In genomic region chr7:17152698-17153097, GRCh38 we compare ENCODE assay signal across 9 cellular contexts.
DNase-seq lines count a peak whose midpoint lies in the region; ATAC-seq lines count a peak whose summit lies in the region.
"Had no signal": no experiment of that assay in that cellular context is flagged by ENCODE, and none has a peak within 500 bp of the region (broad histone marks: within the 10 kb centered on the region; RNA-seq: fewer than 3 reads in every experiment).

No MANE protein-coding gene starts in this region.

- DNase-seq in MV-4-11 (lab: John Stamatoyannopoulos, UW) (peak; percentile 98), DMS153 (lab: John Stamatoyannopoulos, UW) (no peak), NCI-H1105 (lab: John Stamatoyannopoulos, UW) (no peak), EL (no peak)
- DNase-seq in naive thymus-derived CD4-positive, alpha-beta T cell: no peak

- intact Hi-C loops in naive thymus-derived CD4-positive, alpha-beta T cell (cut with micrococcal nuclease): no loop called here

- H3K4me3 ChIP-seq in naive thymus-derived CD4-positive, alpha-beta T cell (ENCODE audit: low read length): no peak overlapping the region
- H3K4me3 ChIP-seq: esophagus muscularis mucosa had no signal

- H3K4me1 Mint-ChIP-seq in naive thymus-derived CD4-positive, alpha-beta T cell: peaks cover 0 to 38% (median 3%) of the 10 kb centered on the region in 7 donors

- H3K36me3 ChIP-seq in naive thymus-derived CD4-positive, alpha-beta T cell (ENCODE audit: control insufficient read depth in 2 of 3, insufficient read depth in 3 of 3, low read length in 3 of 3): no peaks in the 10 kb centered on the region
- H3K36me3 ChIP-seq: esophagus muscularis mucosa had no signal

- no peaks in the 10 kb centered on the region for H3K4me1 ChIP-seq in naive thymus-derived CD4-positive, alpha-beta T cell (ENCODE audit: control insufficient read depth in 2 of 2, insufficient read depth in 2 of 2, low read length in 2 of 2)
- H3K4me1 ChIP-seq: esophagus muscularis mucosa had no signal

- no peak overlapping the region for H3K27ac ChIP-seq in naive thymus-derived CD4-positive, alpha-beta T cell (ENCODE audit: low read depth, low read length)
- H3K27ac ChIP-seq: esophagus muscularis mucosa had no signal

- POLR2A ChIA-PET in naive thymus-derived CD4-positive, alpha-beta T cell (lab: Charles Lee): no interaction called here

- peaks cover 0 to 8% (median 0%) of the 10 kb centered on the region in 11 donors for H3K9me3 Mint-ChIP-seq in naive thymus-derived CD4-positive, alpha-beta T cell

- peak overlapping the region in 1 of 9 donors; percentile 34 for H3K27ac Mint-ChIP-seq in naive thymus-derived CD4-positive, alpha-beta T cell

- H3K36me3 Mint-ChIP-seq in naive thymus-derived CD4-positive, alpha-beta T cell: peaks cover 0 to 18% (median 0%) of the 10 kb centered on the region in 5 donors

- H3K9me3 ChIP-seq in naive thymus-derived CD4-positive, alpha-beta T cell (ENCODE audit: control insufficient read depth in 2 of 3, low read length in 3 of 3): no peaks in the 10 kb centered on the region
- H3K9me3 ChIP-seq: esophagus muscularis mucosa had no signal

- CTCF ChIA-PET in naive thymus-derived CD4-positive, alpha-beta T cell (lab: Charles Lee): no interaction called here

- ATAC-seq in GM18868 (IDR thresholded peaks at IDR 0.05; ENCODE audit: unreplicated experiment) (peak; percentile 74), HG02642 (IDR thresholded peaks at IDR 0.05; ENCODE audit: poor library complexity, unreplicated experiment) (peak; percentile 61)
- peak; percentile 84 for ATAC-seq in naive thymus-derived CD4-positive, alpha-beta T cell
- ATAC-seq: SK-N-SH treated with all-trans-retinoic acid at 6 μM for 48 hours had no signal

- H3K27me3 ChIP-seq in naive thymus-derived CD4-positive, alpha-beta T cell (ENCODE audit: control insufficient read depth in 2 of 2, insufficient read depth in 2 of 2, low read length in 2 of 2): no peaks in the 10 kb centered on the region
- H3K27me3 ChIP-seq: esophagus muscularis mucosa had no signal

- no peak overlapping the region for H3K4me3 Mint-ChIP-seq in naive thymus-derived CD4-positive, alpha-beta T cell

- peaks cover 0 to 6% (median 0%) of the 10 kb centered on the region in 5 donors for H3K27me3 Mint-ChIP-seq in naive thymus-derived CD4-positive, alpha-beta T cell
